8 cellular contexts compared by ENCODE assay signal in genomic region chr1:1615256-1616044, GRCh38. TPM values are rescaled to one million over a fixed set of nuclear protein-coding genes. Genes with fewer than 3 reads are reported as not detected.
DNase-seq lines count a peak whose midpoint lies in the region; ATAC-seq and TF ChIP-seq lines count a peak whose summit lies in the region.

TSS of gene MIB2 (plus strand) at chr1:1615500. CDS start at chr1:1623453, 7,953 bp downstream.

- TF ChIP-seq POLR2A in GM19099 (IDR thresholded peaks at IDR 0.05; ENCODE audit: extremely low read depth, insufficient read length, low read depth): peak; percentile 81

- peak; percentile 69 for ATAC-seq in HG03378 (IDR thresholded peaks at IDR 0.05; ENCODE audit: unreplicated experiment)

- H3K4me3 ChIP-seq in kidney epithelial cell (ENCODE audit: low read depth, low read length): peak within 1 kb of the TSS; percentile 95

- TF ChIP-seq CTCF in kidney epithelial cell (IDR thresholded peaks at IDR 0.05; ENCODE audit: insufficient read depth, low read length, poor library complexity, severe bottlenecking): no peak

- peak; percentile 99 for DNase-seq in Ammon's horn (ENCODE audit: low spot score)
- peak; percentile 100 for DNase-seq in NCI-H510A treated with DMSO at 0.1 percent for 48 hours (lab: John Stamatoyannopoulos, UW)
- peak; percentile 94 to 95 for DNase-seq in activated CD4-positive, alpha-beta T cell treated with anti-CD3 and anti-CD28 coated beads for 24 hours (ENCODE audit: low read depth in 2 of 2)
- DNase-seq in cerebellum (ENCODE audit: low spot score): peak; percentile 99
- peak; percentile 64 for DNase-seq in kidney epithelial cell (ENCODE audit: low read depth)
- DNase-seq in stimulated activated CD4-positive, alpha-beta T cell treated with anti-CD3 and anti-CD28 coated beads, Interleukin-15, amount 100 ng/mL, for 48 hours (ENCODE audit: low read depth in 2 of 2): peak; percentile 92 to 96

- H3K36me3 ChIP-seq in kidney epithelial cell (ENCODE audit: control insufficient read depth, insufficient read depth, low read length): no peaks in the 10 kb centered on the region

- no peaks in the 10 kb centered on the region for H3K27me3 ChIP-seq in kidney epithelial cell (ENCODE audit: control insufficient read depth, insufficient read depth, low read length)

RNA-seq across cellular contexts. Expression of gene MIB2, which starts in this region (rescaled TPM):
- 44.6 TPM for total RNA-seq in cerebellum
- total RNA-seq in kidney epithelial cell: 55.5 and 56.8 TPM in 2 replicates

Comparison
In these comparisons a context has a peak if more than half of its experiments do, and no peak if none do; other contexts are left out.
1. Peak in every context shown above with its lines: DNase-seq, ATAC-seq and H3K4me3 ChIP-seq.